ENCODE assay signal across 7 cellular contexts in genomic region chr21:44802396-44803153, GRCh38. TPM values are rescaled to one million over a fixed set of nuclear protein-coding genes. Genes with fewer than 3 reads are reported as not detected.
A peak's percentile ranks its signal among the peaks of the same experiment; 100 is the strongest.
DNase-seq lines count a peak whose midpoint lies in the region; ATAC-seq and TF ChIP-seq lines count a peak whose summit lies in the region.

No MANE protein-coding gene starts in this region.

- H3K9ac ChIP-seq in iPS-20b (ENCODE audit: low read depth, low read length): peak overlapping the region; percentile 91

- no peaks in the 10 kb centered on the region for H3K9me3 Mint-ChIP-seq in activated CD8-positive, alpha-beta T cell treated with anti-CD3 and anti-CD28 coated beads, Interleukin-2, amount 10 ng/mL, durations not matched to agents 7 days and 5 days (ENCODE audit: insufficient read depth)

- TF ChIP-seq CTCF in GM12865 (IDR thresholded peaks at IDR 0.05; ENCODE audit: insufficient read depth, low read depth, low read length, missing control alignments): no peak
- no peak for TF ChIP-seq CTCF in stomach (IDR thresholded peaks at IDR 0.05)

- H3K27me3 ChIP-seq in iPS-20b (ENCODE audit: insufficient read depth, low read length) (no peaks in the 10 kb centered on the region), stomach (no peaks in the 10 kb centered on the region)

- H3K36me3 Mint-ChIP-seq in activated CD8-positive, alpha-beta T cell treated with anti-CD3 and anti-CD28 coated beads, Interleukin-2, amount 10 ng/mL, durations not matched to agents 7 days and 5 days (ENCODE audit: low read depth): peaks cover 63% of the 10 kb centered on the region

- 19 to 44% (median 21%) methylated on average over 16 to 32 of the region's 32 CpGs for WGBS in stomach, 5 donors

- H3K36me3 ChIP-seq in iPS-20b (ENCODE audit: insufficient read depth, low read depth, low read length): peaks cover 65% of the 10 kb centered on the region
- peaks cover 23 to 58% (median 49%) of the 10 kb centered on the region in 4 donors for H3K36me3 ChIP-seq in stomach

- intact Hi-C loops in stomach (cut with DNase I; ENCODE audit: low total_unique reads): no loop called here

- no peak for TF ChIP-seq EP300 in stomach (IDR thresholded peaks at IDR 0.05)

- ATAC-seq in activated CD8-positive, alpha-beta T cell treated with anti-CD3 and anti-CD28 coated beads, Interleukin-2, amount 10 ng/mL, durations not matched to agents 7 days and 5 days: peak; percentile 27

- H3K4me1 Mint-ChIP-seq in activated CD8-positive, alpha-beta T cell treated with anti-CD3 and anti-CD28 coated beads, Interleukin-2, amount 10 ng/mL, durations not matched to agents 7 days and 5 days (ENCODE audit: low read depth): peaks cover 51% of the 10 kb centered on the region

- POLR2A ChIA-PET in activated CD8-positive, alpha-beta T cell treated with anti-CD3 and anti-CD28 coated beads, Interleukin-2, amount 10 ng/mL, durations not matched to agents 7 days and 5 days (lab: Charles Lee): interaction anchor here (1.0 to 2.4 kb wide), 7 partner anchors 9 to 718 kb away, joined by 3 to 9 read pairs (median 5); no protein-coding TSS in a partner anchor

- no peak for TF ChIP-seq POLR2A in stomach (IDR thresholded peaks at IDR 0.05)

- CTCF ChIA-PET in activated CD8-positive, alpha-beta T cell treated with anti-CD3 and anti-CD28 coated beads, Interleukin-2, amount 10 ng/mL, durations not matched to agents 7 days and 5 days (lab: Charles Lee): interaction anchor here (0.6 to 6.2 kb wide), 18 partner anchors 8 to 336 kb away, joined by 3 to 106 read pairs (median 6); partner anchors contain the start of genes PTTG1IP and SUMO3

- H3K9me3 ChIP-seq in iPS-20b (ENCODE audit: insufficient read depth, low read depth, low read length) (no peaks in the 10 kb centered on the region), stomach (no peaks in the 10 kb centered on the region)

- H3K4me3 ChIP-seq in GM12865 (ENCODE audit: low read depth, low read length) (peak overlapping the region; percentile 84), iPS-20b (ENCODE audit: low read length) (peak overlapping the region; percentile 91), stomach (peak overlapping the region; percentile 86 to 96 (median 92))

- peak; percentile 21 for DNase-seq in GM12865 (ENCODE audit: low read depth)
- peak; percentile 42 for DNase-seq in HT-29 (ENCODE audit: low spot score)
- DNase-seq in activated CD8-positive, alpha-beta T cell treated with anti-CD3 and anti-CD28 coated beads, Interleukin-2, amount 10 ng/mL, durations not matched to agents 7 days and 5 days: no peak
- no peak for DNase-seq in stomach
- no peak for DNase-seq in stimulated activated CD4-positive, alpha-beta T cell treated with anti-CD3 and anti-CD28 coated beads, Interleukin-1b, Interleukin-23, amount 100 ng/mL, for 48 hours
- no peak for DNase-seq in NCI-H2081 treated with DMSO at 0.1 percent for 48 hours (lab: John Stamatoyannopoulos, UW)

- H3K4me1 ChIP-seq in iPS-20b (ENCODE audit: insufficient read depth, low read length): peaks cover 11% of the 10 kb centered on the region
- H3K4me1 ChIP-seq in stomach: peaks cover 21 to 42% (median 31%) of the 10 kb centered on the region in 4 donors

- no peaks in the 10 kb centered on the region for H3K27me3 Mint-ChIP-seq in activated CD8-positive, alpha-beta T cell treated with anti-CD3 and anti-CD28 coated beads, Interleukin-2, amount 10 ng/mL, durations not matched to agents 7 days and 5 days (ENCODE audit: low read depth)

- H3K27ac ChIP-seq in iPS-20b (ENCODE audit: low read length) (peak overlapping the region; percentile 76), stomach (peak overlapping the region in 4 of 5 donors; percentile 79 to 86 (median 82))

- H3K27ac Mint-ChIP-seq in activated CD8-positive, alpha-beta T cell treated with anti-CD3 and anti-CD28 coated beads, Interleukin-2, amount 10 ng/mL, durations not matched to agents 7 days and 5 days: peak overlapping the region; percentile 89

- peak overlapping the region; percentile 88 for H3K4me3 Mint-ChIP-seq in activated CD8-positive, alpha-beta T cell treated with anti-CD3 and anti-CD28 coated beads, Interleukin-2, amount 10 ng/mL, durations not matched to agents 7 days and 5 days

RNA-seq across cellular contexts. Expression of gene UBE2G2, which starts 1.0 kb away (rescaled TPM):
- total RNA-seq in HT-29 (2014; rRNA removed; shearing (Covaris generic)): 63.7 and 64.5 TPM in 2 replicates
- total RNA-seq in activated CD8-positive, alpha-beta T cell treated with anti-CD3 and anti-CD28 coated beads, Interleukin-2, amount 10 ng/mL, durations not matched to agents 7 days and 5 days: 10 to 100 TPM; 85.5 to 86.0 TPM
- total RNA-seq in stomach: 100 to 1,000 TPM in 1 of 5 donors, 10 to 100 TPM in 4; 56.5 to 116 (median 78.2) TPM
- 10 to 100 TPM; 30.6 to 33.7 (median 32.7) TPM for polyA plus RNA-seq in stomach

RNA-seq across cellular contexts. Expression of gene SUMO3, which starts 15.3 kb away (rescaled TPM):
- total RNA-seq in HT-29 (2014; rRNA removed; shearing (Covaris generic)): 90.3 and 98.8 TPM in 2 replicates
- 100 to 1,000 TPM in 1 of 2 experiments, 10 to 100 TPM in 1; 98.8 to 102 TPM for total RNA-seq in activated CD8-positive, alpha-beta T cell treated with anti-CD3 and anti-CD28 coated beads, Interleukin-2, amount 10 ng/mL, durations not matched to agents 7 days and 5 days
- total RNA-seq in stomach: 10 to 100 TPM; 29.5 to 80.1 (median 42.0) TPM
- polyA plus RNA-seq in stomach: 10 to 100 TPM; 36.4 to 95.9 (median 78.1) TPM

Comparison
In these comparisons a context has a peak if more than half of its experiments do, and no peak if none do; other contexts are left out.
1. DNase-seq: peak in GM12865 (single experiment) and HT-29 (single experiment); none in activated CD8-positive, alpha-beta T cell treated with anti-CD3 and anti-CD28 coated beads, Interleukin-2, amount 10 ng/mL, durations not matched to agents 7 days and 5 days (single experiment), stomach (single experiment), stimulated activated CD4-positive, alpha-beta T cell treated with anti-CD3 and anti-CD28 coated beads, Interleukin-1b, Interleukin-23, amount 100 ng/mL, for 48 hours (single experiment) and NCI-H2081 treated with DMSO at 0.1 percent for 48 hours (single experiment).
2. Peak in every context shown above with its lines, with median percentiles within 50 percentile points of each other: H3K4me3 ChIP-seq.